10 cellular contexts compared by ENCODE assay signal in the genomic region with DNA sequence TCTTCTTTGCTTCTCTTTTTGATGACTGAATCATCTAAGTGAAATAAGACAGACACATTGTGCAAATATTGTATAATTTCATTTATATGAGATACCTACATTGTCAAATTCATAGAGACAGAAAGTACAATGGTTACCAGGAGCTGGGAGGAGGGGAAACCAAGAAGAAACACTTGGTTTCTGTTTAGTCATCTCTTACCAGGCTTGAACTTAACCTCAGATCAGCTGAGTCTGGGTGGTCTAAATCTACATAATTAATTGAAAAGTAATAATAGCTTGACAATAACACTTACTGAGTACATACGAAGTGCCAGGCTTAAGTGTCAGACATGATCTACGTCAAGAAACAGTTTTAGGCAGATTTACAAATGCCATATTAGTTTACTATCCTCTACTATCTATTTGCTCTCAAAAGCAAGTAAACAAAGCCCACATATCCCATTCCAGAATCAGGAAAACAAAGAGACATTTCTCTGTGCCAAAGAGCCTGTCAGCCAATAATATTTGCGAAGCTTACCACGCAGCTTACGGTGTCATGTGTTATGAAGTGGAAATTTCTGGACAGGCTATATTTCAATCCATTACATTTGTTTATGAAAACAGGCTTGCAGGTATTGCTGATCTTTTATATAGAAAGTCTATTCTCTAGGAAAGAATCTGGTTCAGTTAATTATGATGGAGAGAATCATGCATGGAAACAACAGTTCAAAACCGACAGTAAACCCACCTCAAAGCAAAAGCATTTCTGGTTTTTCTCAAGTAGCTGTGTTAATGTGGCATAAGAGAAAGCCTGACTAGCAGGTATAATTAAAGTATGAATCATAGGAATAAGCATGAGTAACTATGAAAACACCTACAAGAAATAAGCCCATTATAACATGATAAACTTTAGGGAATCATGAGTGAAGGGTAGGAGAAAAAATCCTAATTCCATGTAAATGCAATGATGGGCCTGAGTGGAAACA. TPM values are rescaled to one million over a fixed set of nuclear protein-coding genes. Genes with fewer than 3 reads are reported as not detected.
A peak's percentile ranks its signal among the peaks of the same experiment; 100 is the strongest.
DNase-seq lines count a peak whose midpoint lies in the region; ATAC-seq, FAIRE-seq and TF ChIP-seq lines count a peak whose summit lies in the region.
"Had no signal": no experiment of that assay in that cellular context is flagged by ENCODE, and none has a peak within 500 bp of the region (broad histone marks: within the 10 kb centered on the region; RNA-seq: fewer than 3 reads in every experiment).

No MANE protein-coding gene starts in this region.

- TF ChIP-seq POLR2A in A549 (IDR thresholded peaks at IDR 0.05; ENCODE audit: low read length): no peak

- TF ChIP-seq EP300 in A549 (IDR thresholded peaks at IDR 0.05): no peak; a peak in 1 of 5 replicates

- POLR2A ChIA-PET in A549 (lab: Yijun Ruan, JAX): interaction anchor here (0.8 kb wide), 1 partner anchor 94 kb away, joined by 4 read pairs; no protein-coding TSS in a partner anchor

- no peaks in the 10 kb centered on the region for H3K27me3 ChIP-seq in duodenal mucosa (ENCODE audit: control insufficient read depth in 1 of 2, insufficient read depth in 2 of 2, low read length in 2 of 2)
- H3K27me3 ChIP-seq in MG63: no peaks in the 10 kb centered on the region

- DNase-seq in A549 (ENCODE audit: low read depth in 1 of 2, low spot score in 1 of 2) (peak in 1 of 2 experiments; percentile 69), NCI-H1105 treated with DMSO at 0.1 percent for 48 hours (lab: John Stamatoyannopoulos, UW) (no peak), COR-L47 (lab: John Stamatoyannopoulos, UW) (no peak), NCI-H510A treated with DMSO at 0.1 percent for 48 hours (lab: John Stamatoyannopoulos, UW) (no peak), MG63 (no peak)
- DNase-seq: NCI-H2171 treated with DMSO at 0.1 percent for 48 hours; stimulated activated naive CD4-positive, alpha-beta T cell had no signal

- peak overlapping the region; percentile 78 for H3K4me2 ChIP-seq in A549

- H3K4me1 ChIP-seq in A549: peaks cover 53% of the 10 kb centered on the region
- H3K4me1 ChIP-seq in duodenal mucosa (ENCODE audit: control insufficient read depth in 1 of 2, insufficient read depth in 2 of 2, low read length in 2 of 2): peaks cover 14 to 31% of the 10 kb centered on the region in 2 donors

- no peaks in the 10 kb centered on the region for H3K9me3 ChIP-seq in A549
- H3K9me3 ChIP-seq in duodenal mucosa (ENCODE audit: control insufficient read depth in 1 of 2, low read length in 2 of 2): no peaks in the 10 kb centered on the region
- no peaks in the 10 kb centered on the region for H3K9me3 ChIP-seq in MG63

- H3K9ac ChIP-seq in duodenal mucosa (ENCODE audit: low read depth in 1 of 2, low read length in 2 of 2): no peak overlapping the region

- TF ChIP-seq CTCF in A549 (IDR thresholded peaks at IDR 0.05): no peak

- CTCF ChIA-PET in A549 (lab: Yijun Ruan, JAX): interaction anchor here (0.5 to 3.7 kb wide), 5 partner anchors 16 to 249 kb away, joined by 3 to 19 read pairs (median 4); no protein-coding TSS in a partner anchor

- no peak for FAIRE-seq in A549 (lab: Jason Lieb, UNC)

- ATAC-seq in A549: peak in 1 of 2 experiments; percentile 49; a peak in 3 of 6 replicates
- ATAC-seq in GM19463 (IDR thresholded peaks at IDR 0.05; ENCODE audit: unreplicated experiment): peak; percentile 18
- peak; percentile 25 for ATAC-seq in HG03342 (IDR thresholded peaks at IDR 0.05; ENCODE audit: unreplicated experiment)

- no peak for TF ChIP-seq RAD21 in A549 (conservative IDR thresholded peaks at IDR 0.05 in 1 of 2, IDR thresholded peaks at IDR 0.05 in 1 of 2)

- WGBS in A549 (ENCODE audit: missing lambda C conversion rate): 4% methylated on average over 6 of the region's 6 CpGs

- H3K36me3 ChIP-seq in duodenal mucosa (ENCODE audit: control insufficient read depth in 1 of 2, insufficient read depth in 2 of 2, low read length in 2 of 2) (no peaks in the 10 kb centered on the region), MG63 (no peaks in the 10 kb centered on the region)

- H3K4me3 ChIP-seq in A549 (no peak overlapping the region), duodenal mucosa (ENCODE audit: low read depth in 1 of 2, low read length in 2 of 2) (no peak overlapping the region), MG63 (no peak overlapping the region)

- H3K27ac ChIP-seq in A549 (peak overlapping the region; percentile 44 to 60), duodenal mucosa (ENCODE audit: low read depth, low read length) (peak overlapping the region; percentile 15)

TF ChIP-seq in A549, 52 proteins besides CTCF, POLR2A, EP300 and RAD21:
- no peak for TF ChIP-seq FOSL2 (IDR thresholded peaks at IDR 0.05)
- TF ChIP-seq FOSL2 (CRISPR knock-in tag; IDR thresholded peaks at IDR 0.05): peak; percentile 25; the same call in 1 of the 2 replicates
- no peak for TF ChIP-seq SMC3 (IDR thresholded peaks at IDR 0.05)
- TF ChIP-seq TFCP2L1 (CRISPR knock-in tag; IDR thresholded peaks at IDR 0.05): no peak
- TF ChIP-seq, protein P1, sequence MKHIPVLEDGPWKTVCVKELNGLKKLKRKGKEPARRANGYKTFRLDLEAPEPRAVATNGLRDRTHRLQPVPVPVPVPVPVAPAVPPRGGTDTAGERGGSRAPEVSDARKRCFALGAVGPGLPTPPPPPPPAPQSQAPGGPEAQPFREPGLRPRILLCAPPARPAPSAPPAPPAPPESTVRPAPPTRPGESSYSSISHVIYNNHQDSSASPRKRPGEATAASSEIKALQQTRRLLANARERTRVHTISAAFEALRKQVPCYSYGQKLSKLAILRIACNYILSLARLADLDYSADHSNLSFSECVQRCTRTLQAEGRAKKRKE (CRISPR knock-in tag; IDR thresholded peaks at IDR 0.05; ENCODE audit: low read depth): no peak
- no peak for TF ChIP-seq CBX2 (IDR thresholded peaks at IDR 0.05; ENCODE audit: borderline replicate concordance, low read depth)
- no peak for TF ChIP-seq FOXS1 (CRISPR knock-in tag; IDR thresholded peaks at IDR 0.05)
- TF ChIP-seq, protein P2, sequence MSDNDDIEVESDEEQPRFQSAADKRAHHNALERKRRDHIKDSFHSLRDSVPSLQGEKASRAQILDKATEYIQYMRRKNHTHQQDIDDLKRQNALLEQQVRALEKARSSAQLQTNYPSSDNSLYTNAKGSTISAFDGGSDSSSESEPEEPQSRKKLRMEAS (IDR thresholded peaks at IDR 0.05): no peak
- TF ChIP-seq, protein P3, sequence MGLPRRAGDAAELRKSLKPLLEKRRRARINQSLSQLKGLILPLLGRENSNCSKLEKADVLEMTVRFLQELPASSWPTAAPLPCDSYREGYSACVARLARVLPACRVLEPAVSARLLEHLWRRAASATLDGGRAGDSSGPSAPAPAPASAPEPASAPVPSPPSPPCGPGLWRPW (IDR thresholded peaks at IDR 0.05): no peak
- 0 out of 2 replicates have a peak, but pooled peaks have one; percentile 56 for TF ChIP-seq GATA3 (IDR thresholded peaks at IDR 0.05; ENCODE audit: borderline replicate concordance)
- TF ChIP-seq, protein P4, sequence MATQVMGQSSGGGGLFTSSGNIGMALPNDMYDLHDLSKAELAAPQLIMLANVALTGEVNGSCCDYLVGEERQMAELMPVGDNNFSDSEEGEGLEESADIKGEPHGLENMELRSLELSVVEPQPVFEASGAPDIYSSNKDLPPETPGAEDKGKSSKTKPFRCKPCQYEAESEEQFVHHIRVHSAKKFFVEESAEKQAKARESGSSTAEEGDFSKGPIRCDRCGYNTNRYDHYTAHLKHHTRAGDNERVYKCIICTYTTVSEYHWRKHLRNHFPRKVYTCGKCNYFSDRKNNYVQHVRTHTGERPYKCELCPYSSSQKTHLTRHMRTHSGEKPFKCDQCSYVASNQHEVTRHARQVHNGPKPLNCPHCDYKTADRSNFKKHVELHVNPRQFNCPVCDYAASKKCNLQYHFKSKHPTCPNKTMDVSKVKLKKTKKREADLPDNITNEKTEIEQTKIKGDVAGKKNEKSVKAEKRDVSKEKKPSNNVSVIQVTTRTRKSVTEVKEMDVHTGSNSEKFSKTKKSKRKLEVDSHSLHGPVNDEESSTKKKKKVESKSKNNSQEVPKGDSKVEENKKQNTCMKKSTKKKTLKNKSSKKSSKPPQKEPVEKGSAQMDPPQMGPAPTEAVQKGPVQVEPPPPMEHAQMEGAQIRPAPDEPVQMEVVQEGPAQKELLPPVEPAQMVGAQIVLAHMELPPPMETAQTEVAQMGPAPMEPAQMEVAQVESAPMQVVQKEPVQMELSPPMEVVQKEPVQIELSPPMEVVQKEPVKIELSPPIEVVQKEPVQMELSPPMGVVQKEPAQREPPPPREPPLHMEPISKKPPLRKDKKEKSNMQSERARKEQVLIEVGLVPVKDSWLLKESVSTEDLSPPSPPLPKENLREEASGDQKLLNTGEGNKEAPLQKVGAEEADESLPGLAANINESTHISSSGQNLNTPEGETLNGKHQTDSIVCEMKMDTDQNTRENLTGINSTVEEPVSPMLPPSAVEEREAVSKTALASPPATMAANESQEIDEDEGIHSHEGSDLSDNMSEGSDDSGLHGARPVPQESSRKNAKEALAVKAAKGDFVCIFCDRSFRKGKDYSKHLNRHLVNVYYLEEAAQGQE (IDR thresholded peaks at IDR 0.05): no peak
TF ChIP-seq in A549: peak in this region for 2.

RNA-seq across cellular contexts. Expression of a gene that starts 2.7 kb away (rescaled TPM):
- polyA plus RNA-seq in A549 (2011; rRNA removed) (17.0 and 21.6 TPM in 2 replicates), A549 (2017; fragmentation: RNase III; extraction: RNeasy Plus Mini Kit Qiagen cat#74134 plus additional on column Dnase treatment) (5.0 to 5.4 TPM (median 5.1 TPM) in 3 replicates)
- 2.6 and 3.7 TPM in 2 replicates for polyA plus RNA-seq in A549 (2012; cell fraction: cytosol; rRNA removed)
- 2.4 and 4.7 TPM in 2 replicates for polyA plus RNA-seq in A549 (2012; cell fraction: nucleus; rRNA removed)
- 21.9 and 23.8 TPM in 2 replicates for polyA minus RNA-seq in A549 (2011; rRNA and poly(A)+ RNA removed)
- 1.4 and 2.0 TPM in 2 replicates for total RNA-seq in MG63 (2014; rRNA removed; shearing (Covaris generic); ENCODE audit: low replicate concordance)
